1 cellular context compared by ENCODE assay signal in genomic region chr4:138235419-138235952, GRCh38.
A peak's percentile ranks its signal among the peaks of the same experiment; 100 is the strongest.
TF ChIP-seq lines count a peak whose summit lies in the region.

No MANE protein-coding gene starts in this region.

TF ChIP-seq in K562, 482 proteins besides CTCF, POLR2A, EP300 and RAD21 (continued from another document and continues in another):
- TF ChIP-seq FOXJ2 (tag; IDR thresholded peaks at IDR 0.05) = peak; percentile 72; the same call in 1 of the 2 replicates
- peak; percentile 58 for TF ChIP-seq NFIX (CRISPR knock-in tag; IDR thresholded peaks at IDR 0.05; ENCODE audit: low read depth)
- no peak for TF ChIP-seq NR2C2 (CRISPR knock-in tag; IDR thresholded peaks at IDR 0.05)
- TF ChIP-seq NR2C2 (tag; IDR thresholded peaks at IDR 0.05) = no peak
- TF ChIP-seq NFIC (IDR thresholded peaks at IDR 0.05) = peak; percentile 96
- TF ChIP-seq, protein P1, sequence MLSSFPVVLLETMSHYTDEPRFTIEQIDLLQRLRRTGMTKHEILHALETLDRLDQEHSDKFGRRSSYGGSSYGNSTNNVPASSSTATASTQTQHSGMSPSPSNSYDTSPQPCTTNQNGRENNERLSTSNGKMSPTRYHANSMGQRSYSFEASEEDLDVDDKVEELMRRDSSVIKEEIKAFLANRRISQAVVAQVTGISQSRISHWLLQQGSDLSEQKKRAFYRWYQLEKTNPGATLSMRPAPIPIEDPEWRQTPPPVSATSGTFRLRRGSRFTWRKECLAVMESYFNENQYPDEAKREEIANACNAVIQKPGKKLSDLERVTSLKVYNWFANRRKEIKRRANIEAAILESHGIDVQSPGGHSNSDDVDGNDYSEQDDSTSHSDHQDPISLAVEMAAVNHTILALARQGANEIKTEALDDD (IDR thresholded peaks at IDR 0.05) = peak; percentile 82
- TF ChIP-seq ETV1 (tag; conservative IDR thresholded peaks at IDR 0.05; ENCODE audit: low read depth) = no peak
- no peak for TF ChIP-seq SRSF1 (IDR thresholded peaks at IDR 0.05; ENCODE audit: low read depth, low read length)
- 0 out of 2 replicates have a peak, but pooled peaks have one; percentile 27 for TF ChIP-seq POLR2G (IDR thresholded peaks at IDR 0.05; ENCODE audit: low read depth, low read length)
- TF ChIP-seq, protein P2, sequence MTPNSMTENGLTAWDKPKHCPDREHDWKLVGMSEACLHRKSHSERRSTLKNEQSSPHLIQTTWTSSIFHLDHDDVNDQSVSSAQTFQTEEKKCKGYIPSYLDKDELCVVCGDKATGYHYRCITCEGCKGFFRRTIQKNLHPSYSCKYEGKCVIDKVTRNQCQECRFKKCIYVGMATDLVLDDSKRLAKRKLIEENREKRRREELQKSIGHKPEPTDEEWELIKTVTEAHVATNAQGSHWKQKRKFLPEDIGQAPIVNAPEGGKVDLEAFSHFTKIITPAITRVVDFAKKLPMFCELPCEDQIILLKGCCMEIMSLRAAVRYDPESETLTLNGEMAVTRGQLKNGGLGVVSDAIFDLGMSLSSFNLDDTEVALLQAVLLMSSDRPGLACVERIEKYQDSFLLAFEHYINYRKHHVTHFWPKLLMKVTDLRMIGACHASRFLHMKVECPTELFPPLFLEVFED (CRISPR knock-in tag; conservative IDR thresholded peaks at IDR 0.05) = no peak
- TF ChIP-seq ZBTB17 (CRISPR knock-in tag; IDR thresholded peaks at IDR 0.05) = no peak
- 0 out of 2 replicates have a peak, but pooled peaks have one; percentile 6 for TF ChIP-seq MGA (IDR thresholded peaks at IDR 0.05)
- TF ChIP-seq HNRNPK (IDR thresholded peaks at IDR 0.05; ENCODE audit: low read depth, low read length, poor library complexity, severe bottlenecking) = no peak
- peak; percentile 46 for TF ChIP-seq ADNP (tag; IDR thresholded peaks at IDR 0.05)
- no peak for TF ChIP-seq SP1 (CRISPR knock-in tag; IDR thresholded peaks at IDR 0.05)
- peak in 1 of 2 experiments; percentile 60; a peak in 1 of 4 replicates for TF ChIP-seq FOXA3 (CRISPR knock-in tag; conservative IDR thresholded peaks at IDR 0.05 in 1 of 2, IDR thresholded peaks at IDR 0.05 in 1 of 2)
- peak; percentile 50 for TF ChIP-seq EP400 (IDR thresholded peaks at IDR 0.05)
- no peak for TF ChIP-seq PHTF2 (CRISPR knock-in tag; IDR thresholded peaks at IDR 0.05)
- no peak for TF ChIP-seq SAP30 (IDR thresholded peaks at IDR 0.05; ENCODE audit: borderline replicate concordance, insufficient read depth, low read depth, low read length, poor library complexity, severe bottlenecking)
- TF ChIP-seq IFI16 (CRISPR knock-in tag; IDR thresholded peaks at IDR 0.05) = no peak
- TF ChIP-seq FOXK2 (conservative IDR thresholded peaks at IDR 0.05 in 1 of 2, IDR thresholded peaks at IDR 0.05 in 1 of 2; ENCODE audit: low read depth in 2 of 2) = peak; percentile 35 to 75; a peak in 3 of 4 replicates
- no peak for TF ChIP-seq TGIF2 (CRISPR knock-in tag; IDR thresholded peaks at IDR 0.05)
- TF ChIP-seq MAFG (tag; conservative IDR thresholded peaks at IDR 0.05) = peak; percentile 97
- TF ChIP-seq BACH1 (tag; IDR thresholded peaks at IDR 0.05) = peak; percentile 57; the same call in 1 of the 2 replicates
- TF ChIP-seq CREBBP (IDR thresholded peaks at IDR 0.05; ENCODE audit: low read depth, low read length) = no peak
- peak in 1 of 2 experiments; percentile 53; a peak in 1 of 4 replicates for TF ChIP-seq TEAD1 (CRISPR knock-in tag; IDR thresholded peaks at IDR 0.05)
- peak; percentile 82 for TF ChIP-seq SMARCA4 (IDR thresholded peaks at IDR 0.05)
- peak; percentile 75 for TF ChIP-seq ARID1B (IDR thresholded peaks at IDR 0.05)
- TF ChIP-seq JUN (IDR thresholded peaks at IDR 0.05; ENCODE audit: borderline replicate concordance, low read depth, low read length) = peak; percentile 50; the same call in 1 of the 2 replicates
- TF ChIP-seq JUN (CRISPR knock-in tag; IDR thresholded peaks at IDR 0.05; ENCODE audit: borderline replicate concordance) = no peak
- TF ChIP-seq ZNF584 (CRISPR knock-in tag; IDR thresholded peaks at IDR 0.05; ENCODE audit: low read depth) = no peak
- TF ChIP-seq, protein P3, sequence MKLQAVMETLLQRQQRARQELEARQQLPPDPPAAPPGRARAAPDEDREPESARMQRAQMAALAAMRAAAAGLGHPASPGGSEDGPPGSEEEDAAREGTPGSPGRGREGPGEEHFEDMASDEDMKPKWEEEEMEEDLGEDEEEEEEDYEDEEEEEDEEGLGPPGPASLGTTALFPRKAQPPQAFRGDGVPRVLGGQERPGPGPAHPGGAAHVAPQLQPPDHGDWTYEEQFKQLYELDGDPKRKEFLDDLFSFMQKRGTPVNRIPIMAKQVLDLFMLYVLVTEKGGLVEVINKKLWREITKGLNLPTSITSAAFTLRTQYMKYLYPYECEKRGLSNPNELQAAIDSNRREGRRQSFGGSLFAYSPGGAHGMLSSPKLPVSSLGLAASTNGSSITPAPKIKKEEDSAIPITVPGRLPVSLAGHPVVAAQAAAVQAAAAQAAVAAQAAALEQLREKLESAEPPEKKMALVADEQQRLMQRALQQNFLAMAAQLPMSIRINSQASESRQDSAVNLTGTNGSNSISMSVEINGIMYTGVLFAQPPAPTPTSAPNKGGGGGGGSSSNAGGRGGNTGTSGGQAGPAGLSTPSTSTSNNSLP (IDR thresholded peaks at IDR 0.05; ENCODE audit: borderline replicate concordance, low read depth, low read length) = peak; percentile 89; the same call in 1 of the 2 replicates
- TF ChIP-seq PML (IDR thresholded peaks at IDR 0.05; ENCODE audit: low read length) = 0 out of 2 replicates have a peak, but pooled peaks have one; percentile 32
- no peak for TF ChIP-seq MCM2 (IDR thresholded peaks at IDR 0.05; ENCODE audit: low read depth)
- no peak for TF ChIP-seq GABPB1 (CRISPR knock-in tag; IDR thresholded peaks at IDR 0.05)
- TF ChIP-seq HNRNPH1 (optimal IDR thresholded peaks at IDR 0.05; ENCODE audit: low read depth, low read length) = no peak
- no peak for TF ChIP-seq FUS (optimal IDR thresholded peaks at IDR 0.05; ENCODE audit: low read depth, low read length)
- TF ChIP-seq TAL1 (IDR thresholded peaks at IDR 0.05) = peak; percentile 20
- no peak for TF ChIP-seq ARID4B (CRISPR knock-in tag; IDR thresholded peaks at IDR 0.05)
- TF ChIP-seq LCOR (CRISPR knock-in tag; IDR thresholded peaks at IDR 0.05) = no peak
- TF ChIP-seq, protein P4, sequence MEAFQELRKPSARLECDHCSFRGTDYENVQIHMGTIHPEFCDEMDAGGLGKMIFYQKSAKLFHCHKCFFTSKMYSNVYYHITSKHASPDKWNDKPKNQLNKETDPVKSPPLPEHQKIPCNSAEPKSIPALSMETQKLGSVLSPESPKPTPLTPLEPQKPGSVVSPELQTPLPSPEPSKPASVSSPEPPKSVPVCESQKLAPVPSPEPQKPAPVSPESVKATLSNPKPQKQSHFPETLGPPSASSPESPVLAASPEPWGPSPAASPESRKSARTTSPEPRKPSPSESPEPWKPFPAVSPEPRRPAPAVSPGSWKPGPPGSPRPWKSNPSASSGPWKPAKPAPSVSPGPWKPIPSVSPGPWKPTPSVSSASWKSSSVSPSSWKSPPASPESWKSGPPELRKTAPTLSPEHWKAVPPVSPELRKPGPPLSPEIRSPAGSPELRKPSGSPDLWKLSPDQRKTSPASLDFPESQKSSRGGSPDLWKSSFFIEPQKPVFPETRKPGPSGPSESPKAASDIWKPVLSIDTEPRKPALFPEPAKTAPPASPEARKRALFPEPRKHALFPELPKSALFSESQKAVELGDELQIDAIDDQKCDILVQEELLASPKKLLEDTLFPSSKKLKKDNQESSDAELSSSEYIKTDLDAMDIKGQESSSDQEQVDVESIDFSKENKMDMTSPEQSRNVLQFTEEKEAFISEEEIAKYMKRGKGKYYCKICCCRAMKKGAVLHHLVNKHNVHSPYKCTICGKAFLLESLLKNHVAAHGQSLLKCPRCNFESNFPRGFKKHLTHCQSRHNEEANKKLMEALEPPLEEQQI (IDR thresholded peaks at IDR 0.05) = peak; percentile 71; the same call in 1 of the 2 replicates
- no peak for TF ChIP-seq ETS2 (tag; IDR thresholded peaks at IDR 0.05; ENCODE audit: borderline replicate concordance, poor library complexity, severe bottlenecking)
- peak; percentile 57 for TF ChIP-seq HDAC3 (IDR thresholded peaks at IDR 0.05; ENCODE audit: borderline replicate concordance, partially characterized antibody)
